Comparison of ENCODE assay signal across 8 cellular contexts in genomic region chr12:52156757-52157565, GRCh38. TPM values are rescaled to one million over a fixed set of nuclear protein-coding genes. Genes with fewer than 3 reads are reported as not detected.
DNase-seq lines count a peak whose midpoint lies in the region; ATAC-seq and TF ChIP-seq lines count a peak whose summit lies in the region.

No MANE protein-coding gene starts in this region.

- no peak overlapping the region for H3K27ac ChIP-seq in WERI-Rb-1

- H3K27ac Mint-ChIP-seq in MCF 10A (ENCODE audit: low read depth, unreplicated experiment): peak overlapping the region; percentile 91

- DNase-seq in NCI-H1694 (lab: John Stamatoyannopoulos, UW): peak; percentile 30
- no peak for DNase-seq in NCI-H1694 treated with DMSO at 0.1 percent for 48 hours (lab: John Stamatoyannopoulos, UW)
- peak; percentile 53 for DNase-seq in NCI-H146 treated with DMSO at 0.1 percent for 48 hours (lab: John Stamatoyannopoulos, UW; ENCODE audit: unreplicated experiment)
- peak; percentile 84 for DNase-seq in WERI-Rb-1
- DNase-seq in MCF 10A (ENCODE audit: unreplicated experiment): peak; percentile 85
- peak; percentile 41 for DNase-seq in iris pigment epithelial cell (ENCODE audit: low read depth)
- DNase-seq in stimulated activated CD4-positive, alpha-beta T cell treated with anti-CD3 and anti-CD28 coated beads, Interleukin-1b, Interleukin-23, amount 100 ng/mL, for 24 hours (ENCODE audit: low read depth in 4 of 4, low spot score in 1 of 4): peak; percentile 49 to 59 (median 56)

- no peaks in the 10 kb centered on the region for H3K27me3 Mint-ChIP-seq in MCF 10A (ENCODE audit: insufficient read depth, unreplicated experiment)

- ATAC-seq in GM21423 (IDR thresholded peaks at IDR 0.05; ENCODE audit: unreplicated experiment): no peak

- H3K4me1 Mint-ChIP-seq in MCF 10A (ENCODE audit: insufficient read depth, unreplicated experiment): peaks cover 30% of the 10 kb centered on the region

- TF ChIP-seq CTCF in WERI-Rb-1 (IDR thresholded peaks at IDR 0.05; ENCODE audit: low read depth, low read length) (peak; percentile 91), MCF 10A (IDR thresholded peaks at IDR 0.05; ENCODE audit: unreplicated experiment) (peak; percentile 98)

- peaks cover 6% of the 10 kb centered on the region for H3K36me3 Mint-ChIP-seq in MCF 10A (ENCODE audit: insufficient read depth, unreplicated experiment)

- no peak overlapping the region for H3K4me3 Mint-ChIP-seq in MCF 10A (ENCODE audit: unreplicated experiment)

- BruUV-seq in MCF 10A (replicated peaks; lab: Mats Ljungman, UMichigan): no TSS peak

- intact Hi-C loops in MCF 10A (cut with micrococcal nuclease): loop anchor here (1.0 to 5.0 kb wide), 7 partner anchors 124 to 825 kb away; partner anchors contain the start of gene KRT5

- CTCF ChIA-PET in MCF 10A (lab: Yijun Ruan, JAX): interaction anchor here (0.6 to 3.2 kb wide), 60 partner anchors 10 to 788 kb away, joined by 3 to 29 read pairs (median 4); partner anchors contain the start of genes KRT5, KRT83, KRT84 and KRT85

- no peaks in the 10 kb centered on the region for H3K9me3 ChIP-seq in WERI-Rb-1 (ENCODE audit: severe bottlenecking)

- no peaks in the 10 kb centered on the region for H3K36me3 ChIP-seq in WERI-Rb-1

- no peak overlapping the region for H3K4me3 ChIP-seq in WERI-Rb-1 (ENCODE audit: low read depth, low read length)

- no peaks in the 10 kb centered on the region for H3K27me3 ChIP-seq in WERI-Rb-1 (ENCODE audit: insufficient read depth, low read depth, severe bottlenecking)

- POLR2A ChIA-PET in MCF 10A (lab: Yijun Ruan, JAX): interaction anchor here (0.6 to 1.7 kb wide), 28 partner anchors 9 to 720 kb away, joined by 3 to 13 read pairs (median 4); partner anchors contain the start of genes KRT5 and KRT7

- no peaks in the 10 kb centered on the region for H3K9me3 Mint-ChIP-seq in MCF 10A (ENCODE audit: unreplicated experiment)

RNA-seq across cellular contexts. Expression of gene KRT80, which starts 34.9 kb away (rescaled TPM):
- 27.4 and 52.3 TPM in 2 replicates for total RNA-seq in MCF 10A (2022)
